ENCODE assay signal across 8 cellular contexts in the genomic region with DNA sequence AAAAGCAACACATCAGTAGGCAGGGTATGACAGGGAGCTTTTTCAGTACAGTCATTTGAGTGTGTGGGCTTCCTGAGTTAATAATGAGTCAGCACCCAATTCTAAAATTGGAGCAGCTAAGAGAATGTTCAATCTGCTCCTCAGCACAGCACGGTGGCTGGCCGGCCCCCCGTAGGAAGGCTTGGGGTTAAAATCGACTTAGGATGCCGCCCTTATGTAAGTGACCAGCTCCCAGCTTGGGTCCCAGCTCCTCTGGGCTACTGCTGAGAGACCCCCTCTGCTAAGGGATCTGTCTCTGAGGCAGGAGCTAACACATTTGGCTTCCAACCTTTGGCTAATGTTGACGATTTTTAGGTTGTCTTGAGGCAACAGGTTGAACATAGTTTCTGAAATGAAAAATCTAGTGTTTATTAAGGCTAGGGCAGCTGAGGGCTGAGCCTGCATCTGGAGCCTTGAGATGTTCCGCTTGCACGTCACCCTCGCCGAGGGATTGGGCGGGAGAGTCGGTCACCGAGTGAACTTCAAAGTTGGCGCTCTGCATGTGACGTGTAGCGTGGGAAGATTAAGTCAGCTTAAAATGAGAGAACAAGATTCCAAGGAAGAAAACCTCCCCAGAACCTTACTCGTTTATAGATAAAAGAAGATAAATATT.
DNase-seq lines count a peak whose midpoint lies in the region; ATAC-seq, FAIRE-seq and TF ChIP-seq lines count a peak whose summit lies in the region.
"Not testable (repeated sequence)": the region's sequence is repeated elsewhere in the genome, so short reads cannot be mapped to it uniquely, and the experiment has no call there.

No MANE protein-coding gene starts in this region.

- not testable (repeated sequence) for H4K20me1 ChIP-seq in keratinocyte (ENCODE audit: control insufficient read depth, extremely low read depth, insufficient read depth, low read length)

- FAIRE-seq in keratinocyte (lab: Jason Lieb, UNC): peak; percentile 5

- intact Hi-C loops in Calu3 (cut with micrococcal nuclease; ENCODE audit: unreplicated experiment): not testable (repeated sequence)

- peak overlapping the region; percentile 32 to 57 (median 37) for H3K4me3 ChIP-seq in keratinocyte (ENCODE audit: control insufficient read depth in 2 of 3, extremely low read depth in 1 of 3, insufficient read depth in 2 of 3, low read depth in 1 of 3, low read length in 3 of 3)

- not testable (repeated sequence) for H3K27me3 ChIP-seq in keratinocyte (ENCODE audit: control insufficient read depth, extremely low read depth, insufficient read depth, low read length)

- H3K4me1 ChIP-seq in keratinocyte (ENCODE audit: control insufficient read depth, extremely low read depth, insufficient read depth, low read length): peaks cover 15% of the 10 kb centered on the region

- not testable (repeated sequence) for H3K9me3 ChIP-seq in KOPT-K1 (ENCODE audit: insufficient read depth, low read length, poor library complexity, severe bottlenecking); keratinocyte (ENCODE audit: control insufficient read depth, low read depth, low read length)

- H3K4me2 ChIP-seq in keratinocyte (ENCODE audit: control insufficient read depth, extremely low read depth, insufficient read depth, low read depth, low read length): peak overlapping the region; percentile 58

- BruUV-seq in Calu3 (replicated peaks; lab: Mats Ljungman, UMichigan): TSS peak; percentile 73

- not testable (repeated sequence) for H3K9me1 ChIP-seq in keratinocyte (ENCODE audit: control insufficient read depth, extremely low read depth, insufficient read depth, low read length)

- not testable (repeated sequence) for H3K36me3 ChIP-seq in KOPT-K1 (ENCODE audit: insufficient read depth, low read length); keratinocyte (ENCODE audit: control insufficient read depth in 2 of 2, extremely low read depth in 1 of 2, insufficient read depth in 2 of 2, low read length in 2 of 2)

- ATAC-seq in GM19455 (IDR thresholded peaks at IDR 0.05; ENCODE audit: unreplicated experiment) (peak; percentile 75), HG02943 (IDR thresholded peaks at IDR 0.05; ENCODE audit: low read depth, unreplicated experiment) (peak; percentile 56)
- peak; percentile 52 for ATAC-seq in central memory CD8-positive, alpha-beta T cell (replicated peaks; ENCODE audit: extremely low read depth, poor library complexity, severe bottlenecking)

- dilution Hi-C loops in keratinocyte (cut with MboI; ENCODE audit: extremely low pct_ligation_motif_present, low sequenced_read_pairs): not testable (repeated sequence)

- peaks cover 40% of the 10 kb centered on the region for H3K79me2 ChIP-seq in keratinocyte (ENCODE audit: control insufficient read depth, insufficient read depth, low read length)

- not testable (repeated sequence) for H3K9me3 Mint-ChIP-seq in Calu3 (ENCODE audit: low read depth, unreplicated experiment); central memory CD8-positive, alpha-beta T cell

- peak overlapping the region; percentile 44 for H3K9ac ChIP-seq in keratinocyte (ENCODE audit: control insufficient read depth, extremely low read depth, insufficient read depth, low read length)

- DNase-seq in Calu3; central memory CD8-positive, alpha-beta T cell (ENCODE audit: low spot score in 2 of 2); keratinocyte (ENCODE audit: low read depth, low spot score): not testable (repeated sequence)
- peak; percentile 56 to 62 for DNase-seq in activated CD4-positive, alpha-beta T cell treated with anti-CD3 and anti-CD28 coated beads, Interleukin-2, amount 50 U/mL, for 48 hours
- peak; percentile 45 for DNase-seq in stimulated activated CD4-positive, alpha-beta T cell treated with anti-CD3 and anti-CD28 coated beads, Interleukin-12 subunit alpha, Interleukin-12 subunit beta, amount 100 ng/mL, for 4 hours

- peak overlapping the region; percentile 55 for H3K4me3 Mint-ChIP-seq in Calu3 (ENCODE audit: low read depth, unreplicated experiment)
- peak overlapping the region; percentile 74 for H3K4me3 Mint-ChIP-seq in central memory CD8-positive, alpha-beta T cell

- H3K27me3 Mint-ChIP-seq in Calu3 (ENCODE audit: unreplicated experiment); central memory CD8-positive, alpha-beta T cell: not testable (repeated sequence)

- H3K27ac ChIP-seq in KOPT-K1 (ENCODE audit: low read depth, low read length, poor library complexity, severe bottlenecking): peak overlapping the region; percentile 80
- not testable (repeated sequence) for H3K27ac ChIP-seq in keratinocyte (ENCODE audit: control insufficient read depth, insufficient read depth, low read length)

- H3K4me1 Mint-ChIP-seq in Calu3 (ENCODE audit: low read depth, unreplicated experiment): peaks cover 11% of the 10 kb centered on the region
- not testable (repeated sequence) for H3K4me1 Mint-ChIP-seq in central memory CD8-positive, alpha-beta T cell

- H2AFZ ChIP-seq in keratinocyte (ENCODE audit: control insufficient read depth, low read length): not testable (repeated sequence)

- H3K27ac Mint-ChIP-seq in Calu3 (ENCODE audit: unreplicated experiment): peak overlapping the region; percentile 52
- peak overlapping the region; percentile 44 for H3K27ac Mint-ChIP-seq in central memory CD8-positive, alpha-beta T cell (ENCODE audit: low read depth)

- H3K36me3 Mint-ChIP-seq in Calu3 (ENCODE audit: insufficient read depth, unreplicated experiment): peaks cover 11% of the 10 kb centered on the region
- H3K36me3 Mint-ChIP-seq in central memory CD8-positive, alpha-beta T cell (ENCODE audit: insufficient read depth): not testable (repeated sequence)

- CTCF ChIA-PET in Calu3 (lab: Charles Lee): not testable (repeated sequence)

- not testable (repeated sequence) for TF ChIP-seq CTCF in Calu3 (IDR thresholded peaks at IDR 0.05; ENCODE audit: unreplicated experiment); keratinocyte (optimal IDR thresholded peaks at IDR 0.05 in 1 of 3, IDR thresholded peaks at IDR 0.05 in 1 of 3, conservative IDR thresholded peaks at IDR 0.05 in 1 of 3; ENCODE audit: extremely low read depth in 1 of 3, insufficient read depth in 2 of 3, low read length in 3 of 3)
